Comparison of ENCODE assay signal across 1 cellular context in the genomic region with DNA sequence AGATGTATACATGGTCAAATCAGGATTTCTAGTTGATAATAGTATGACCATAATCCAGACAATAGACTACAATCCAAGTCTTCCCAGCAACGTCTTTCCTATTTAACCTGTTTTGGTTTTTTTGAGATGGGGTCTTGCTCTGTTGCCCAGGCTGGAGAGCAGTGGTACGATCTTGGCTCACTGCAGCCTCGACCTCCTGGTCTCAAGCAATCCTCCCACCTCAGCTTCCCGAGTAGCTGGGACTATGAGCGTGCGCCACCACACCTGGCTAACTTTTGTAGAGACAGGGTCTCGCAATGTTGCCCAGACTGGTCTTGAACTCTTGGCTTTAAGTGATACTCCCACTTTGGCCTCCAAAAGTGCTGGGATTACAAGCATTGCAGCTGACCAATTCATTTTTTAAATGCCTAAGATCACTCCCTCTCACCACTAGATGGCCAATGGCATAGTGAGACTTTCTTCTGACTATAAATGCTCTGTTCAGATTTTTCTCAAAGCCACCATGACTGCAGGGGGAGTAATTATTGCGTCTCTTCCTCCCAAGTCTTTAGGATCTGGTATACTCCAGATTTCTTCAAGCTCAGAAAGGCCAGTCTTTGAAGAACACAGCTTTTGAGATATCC.
TF ChIP-seq lines count a peak whose summit lies in the region.

No MANE protein-coding gene starts in this region.

TF ChIP-seq in K562, 482 proteins besides CTCF, POLR2A, EP300 and RAD21 (continued from another document):
- TF ChIP-seq, protein P1, sequence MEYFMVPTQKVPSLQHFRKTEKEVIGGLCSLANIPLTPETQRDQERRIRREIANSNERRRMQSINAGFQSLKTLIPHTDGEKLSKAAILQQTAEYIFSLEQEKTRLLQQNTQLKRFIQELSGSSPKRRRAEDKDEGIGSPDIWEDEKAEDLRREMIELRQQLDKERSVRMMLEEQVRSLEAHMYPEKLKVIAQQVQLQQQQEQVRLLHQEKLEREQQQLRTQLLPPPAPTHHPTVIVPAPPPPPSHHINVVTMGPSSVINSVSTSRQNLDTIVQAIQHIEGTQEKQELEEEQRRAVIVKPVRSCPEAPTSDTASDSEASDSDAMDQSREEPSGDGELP (CRISPR knock-in tag; IDR thresholded peaks at IDR 0.05; ENCODE audit: borderline replicate concordance) = no peak; the same call in 1 of the 2 replicates
- TF ChIP-seq, protein P2, sequence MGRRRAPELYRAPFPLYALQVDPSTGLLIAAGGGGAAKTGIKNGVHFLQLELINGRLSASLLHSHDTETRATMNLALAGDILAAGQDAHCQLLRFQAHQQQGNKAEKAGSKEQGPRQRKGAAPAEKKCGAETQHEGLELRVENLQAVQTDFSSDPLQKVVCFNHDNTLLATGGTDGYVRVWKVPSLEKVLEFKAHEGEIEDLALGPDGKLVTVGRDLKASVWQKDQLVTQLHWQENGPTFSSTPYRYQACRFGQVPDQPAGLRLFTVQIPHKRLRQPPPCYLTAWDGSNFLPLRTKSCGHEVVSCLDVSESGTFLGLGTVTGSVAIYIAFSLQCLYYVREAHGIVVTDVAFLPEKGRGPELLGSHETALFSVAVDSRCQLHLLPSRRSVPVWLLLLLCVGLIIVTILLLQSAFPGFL (CRISPR knock-in tag; IDR thresholded peaks at IDR 0.05) = no peak
- no peak for TF ChIP-seq ZNF695 (CRISPR knock-in tag; IDR thresholded peaks at IDR 0.05)
- TF ChIP-seq BDP1 (IDR thresholded peaks at IDR 0.05; ENCODE audit: insufficient read depth, insufficient read length) = no peak
- TF ChIP-seq PRPF4 (IDR thresholded peaks at IDR 0.05; ENCODE audit: insufficient read depth, low read depth, low read length, poor library complexity, severe bottlenecking) = no peak
- TF ChIP-seq, protein P3, sequence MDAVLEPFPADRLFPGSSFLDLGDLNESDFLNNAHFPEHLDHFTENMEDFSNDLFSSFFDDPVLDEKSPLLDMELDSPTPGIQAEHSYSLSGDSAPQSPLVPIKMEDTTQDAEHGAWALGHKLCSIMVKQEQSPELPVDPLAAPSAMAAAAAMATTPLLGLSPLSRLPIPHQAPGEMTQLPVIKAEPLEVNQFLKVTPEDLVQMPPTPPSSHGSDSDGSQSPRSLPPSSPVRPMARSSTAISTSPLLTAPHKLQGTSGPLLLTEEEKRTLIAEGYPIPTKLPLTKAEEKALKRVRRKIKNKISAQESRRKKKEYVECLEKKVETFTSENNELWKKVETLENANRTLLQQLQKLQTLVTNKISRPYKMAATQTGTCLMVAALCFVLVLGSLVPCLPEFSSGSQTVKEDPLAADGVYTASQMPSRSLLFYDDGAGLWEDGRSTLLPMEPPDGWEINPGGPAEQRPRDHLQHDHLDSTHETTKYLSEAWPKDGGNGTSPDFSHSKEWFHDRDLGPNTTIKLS (IDR thresholded peaks at IDR 0.05; ENCODE audit: borderline replicate concordance, low read depth) = no peak
- TF ChIP-seq ELF4 (CRISPR knock-in tag; IDR thresholded peaks at IDR 0.05) = no peak
- TF ChIP-seq MAZ (CRISPR knock-in tag; conservative IDR thresholded peaks at IDR 0.05 in 1 of 2, IDR thresholded peaks at IDR 0.05 in 1 of 2) = 0 out of 4 replicates have a peak, but pooled peaks of 1 of the 2 experiments have one; percentile 11
- no peak for TF ChIP-seq PHTF2 (CRISPR knock-in tag; IDR thresholded peaks at IDR 0.05)
- no peak for TF ChIP-seq CHD4 (IDR thresholded peaks at IDR 0.05; ENCODE audit: insufficient read depth, insufficient replicate concordance, low read depth, low read length, poor library complexity, severe bottlenecking)
- TF ChIP-seq POLR2AphosphoS5 (IDR thresholded peaks at IDR 0.05; ENCODE audit: control insufficient read depth, insufficient read depth, low read depth, low read length) = peak; percentile 47; the same call in 1 of the 2 replicates
- TF ChIP-seq, protein P4, sequence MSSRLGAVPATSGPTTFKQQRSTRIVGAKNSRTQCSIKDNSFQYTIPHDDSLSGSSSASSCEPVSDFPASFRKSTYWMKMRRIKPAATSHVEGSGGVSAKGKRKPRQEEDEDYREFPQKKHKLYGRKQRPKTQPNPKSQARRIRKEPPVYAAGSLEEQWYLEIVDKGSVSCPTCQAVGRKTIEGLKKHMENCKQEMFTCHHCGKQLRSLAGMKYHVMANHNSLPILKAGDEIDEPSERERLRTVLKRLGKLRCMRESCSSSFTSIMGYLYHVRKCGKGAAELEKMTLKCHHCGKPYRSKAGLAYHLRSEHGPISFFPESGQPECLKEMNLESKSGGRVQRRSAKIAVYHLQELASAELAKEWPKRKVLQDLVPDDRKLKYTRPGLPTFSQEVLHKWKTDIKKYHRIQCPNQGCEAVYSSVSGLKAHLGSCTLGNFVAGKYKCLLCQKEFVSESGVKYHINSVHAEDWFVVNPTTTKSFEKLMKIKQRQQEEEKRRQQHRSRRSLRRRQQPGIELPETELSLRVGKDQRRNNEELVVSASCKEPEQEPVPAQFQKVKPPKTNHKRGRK (tag; IDR thresholded peaks at IDR 0.05) = no peak
- no peak for TF ChIP-seq BMI1 (IDR thresholded peaks at IDR 0.05; ENCODE audit: low read length)
- TF ChIP-seq LCOR (CRISPR knock-in tag; IDR thresholded peaks at IDR 0.05) = no peak
- TF ChIP-seq JUN (IDR thresholded peaks at IDR 0.05; ENCODE audit: borderline replicate concordance, low read depth, low read length) = no peak
- no peak for TF ChIP-seq JUN (CRISPR knock-in tag; IDR thresholded peaks at IDR 0.05; ENCODE audit: borderline replicate concordance)
- TF ChIP-seq, protein P5, sequence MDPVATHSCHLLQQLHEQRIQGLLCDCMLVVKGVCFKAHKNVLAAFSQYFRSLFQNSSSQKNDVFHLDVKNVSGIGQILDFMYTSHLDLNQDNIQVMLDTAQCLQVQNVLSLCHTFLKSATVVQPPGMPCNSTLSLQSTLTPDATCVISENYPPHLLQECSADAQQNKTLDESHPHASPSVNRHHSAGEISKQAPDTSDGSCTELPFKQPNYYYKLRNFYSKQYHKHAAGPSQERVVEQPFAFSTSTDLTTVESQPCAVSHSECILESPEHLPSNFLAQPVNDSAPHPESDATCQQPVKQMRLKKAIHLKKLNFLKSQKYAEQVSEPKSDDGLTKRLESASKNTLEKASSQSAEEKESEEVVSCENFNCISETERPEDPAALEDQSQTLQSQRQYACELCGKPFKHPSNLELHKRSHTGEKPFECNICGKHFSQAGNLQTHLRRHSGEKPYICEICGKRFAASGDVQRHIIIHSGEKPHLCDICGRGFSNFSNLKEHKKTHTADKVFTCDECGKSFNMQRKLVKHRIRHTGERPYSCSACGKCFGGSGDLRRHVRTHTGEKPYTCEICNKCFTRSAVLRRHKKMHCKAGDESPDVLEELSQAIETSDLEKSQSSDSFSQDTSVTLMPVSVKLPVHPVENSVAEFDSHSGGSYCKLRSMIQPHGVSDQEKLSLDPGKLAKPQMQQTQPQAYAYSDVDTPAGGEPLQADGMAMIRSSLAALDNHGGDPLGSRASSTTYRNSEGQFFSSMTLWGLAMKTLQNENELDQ (CRISPR knock-in tag; IDR thresholded peaks at IDR 0.05; ENCODE audit: borderline replicate concordance) = no peak
- TF ChIP-seq NR2C1 (IDR thresholded peaks at IDR 0.05) = no peak
- no peak for TF ChIP-seq NR2C1 (tag; IDR thresholded peaks at IDR 0.05)
- TF ChIP-seq ZNF75A (CRISPR knock-in tag; IDR thresholded peaks at IDR 0.05) = no peak
- no peak for TF ChIP-seq TEAD1 (CRISPR knock-in tag; IDR thresholded peaks at IDR 0.05)
- no peak for TF ChIP-seq SNRNP70 (optimal IDR thresholded peaks at IDR 0.05; ENCODE audit: low read depth, low read length)
- TF ChIP-seq CSDE1 (IDR thresholded peaks at IDR 0.05) = no peak
- TF ChIP-seq CEBPG (CRISPR knock-in tag; IDR thresholded peaks at IDR 0.05) = no peak
- no peak for TF ChIP-seq CEBPG (tag; conservative IDR thresholded peaks at IDR 0.05 in 1 of 2, IDR thresholded peaks at IDR 0.05 in 1 of 2)
- TF ChIP-seq SMC3 (conservative IDR thresholded peaks at IDR 0.05; ENCODE audit: insufficient read depth, low read depth, low read length) = 0 out of 2 replicates have a peak, but pooled peaks have one; percentile 33
- TF ChIP-seq MYBL2 (IDR thresholded peaks at IDR 0.05; ENCODE audit: low read depth) = no peak
- TF ChIP-seq MYBL2 (CRISPR knock-in tag; IDR thresholded peaks at IDR 0.05; ENCODE audit: borderline replicate concordance) = no peak
- TF ChIP-seq RBM25 (IDR thresholded peaks at IDR 0.05; ENCODE audit: low read depth, low read length, severe bottlenecking) = peak; percentile 51
- TF ChIP-seq, protein P6, sequence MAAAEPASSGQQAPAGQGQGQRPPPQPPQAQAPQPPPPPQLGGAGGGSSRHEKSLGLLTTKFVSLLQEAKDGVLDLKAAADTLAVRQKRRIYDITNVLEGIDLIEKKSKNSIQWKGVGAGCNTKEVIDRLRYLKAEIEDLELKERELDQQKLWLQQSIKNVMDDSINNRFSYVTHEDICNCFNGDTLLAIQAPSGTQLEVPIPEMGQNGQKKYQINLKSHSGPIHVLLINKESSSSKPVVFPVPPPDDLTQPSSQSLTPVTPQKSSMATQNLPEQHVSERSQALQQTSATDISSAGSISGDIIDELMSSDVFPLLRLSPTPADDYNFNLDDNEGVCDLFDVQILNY (CRISPR knock-in tag; IDR thresholded peaks at IDR 0.05) = no peak
- TF ChIP-seq ZFP30 (CRISPR knock-in tag; IDR thresholded peaks at IDR 0.05; ENCODE audit: borderline replicate concordance) = no peak
- TF ChIP-seq MCM2 (IDR thresholded peaks at IDR 0.05; ENCODE audit: low read depth) = no peak
- TF ChIP-seq, protein P7, sequence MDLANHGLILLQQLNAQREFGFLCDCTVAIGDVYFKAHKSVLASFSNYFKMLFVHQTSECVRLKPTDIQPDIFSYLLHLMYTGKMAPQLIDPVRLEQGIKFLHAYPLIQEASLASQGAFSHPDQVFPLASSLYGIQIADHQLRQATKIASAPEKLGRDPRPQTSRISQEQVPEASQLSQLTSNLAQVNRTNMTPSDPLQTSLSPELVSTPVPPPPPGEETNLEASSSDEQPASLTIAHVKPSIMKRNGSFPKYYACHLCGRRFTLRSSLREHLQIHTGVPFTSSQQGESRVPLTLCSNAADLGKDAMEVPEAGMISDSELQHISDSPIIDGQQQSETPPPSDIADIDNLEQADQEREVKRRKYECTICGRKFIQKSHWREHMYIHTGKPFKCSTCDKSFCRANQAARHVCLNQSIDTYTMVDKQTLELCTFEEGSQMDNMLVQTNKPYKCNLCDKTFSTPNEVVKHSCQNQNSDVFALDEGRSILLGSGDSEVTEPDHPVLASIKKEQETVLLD (IDR thresholded peaks at IDR 0.05) = no peak
- no peak for TF ChIP-seq POLR3A (IDR thresholded peaks at IDR 0.05; ENCODE audit: borderline replicate concordance, extremely low read depth, insufficient read depth, insufficient read length)
- no peak for TF ChIP-seq DACH1 (IDR thresholded peaks at IDR 0.05; ENCODE audit: partially characterized antibody)
- 0 out of 2 replicates have a peak, but pooled peaks have one; percentile 47 for TF ChIP-seq SMARCA5 (IDR thresholded peaks at IDR 0.05)
